ENCODE assay signal across 8 cellular contexts in genomic region chr18:74495581-74496507, GRCh38. TPM values are rescaled to one million over a fixed set of nuclear protein-coding genes. Genes with fewer than 3 reads are reported as not detected.
DNase-seq lines count a peak whose midpoint lies in the region; ATAC-seq and TF ChIP-seq lines count a peak whose summit lies in the region.

Gene CNDP2, plus strand, starts transcription at chr18:74496363. Its CDS starts 3,611 bp downstream, at chr18:74499974.

- H3K4me3 Mint-ChIP-seq in T-helper 17 cell = peak within 1 kb of the TSS; percentile 95
- peak within 1 kb of the TSS; percentile 86 for H3K4me3 Mint-ChIP-seq in progenitor cell of endocrine pancreas (ENCODE audit: low read depth)

- intact Hi-C loops in left cardiac atrium (cut with DNase I) = loop anchor here (1.0 to 10.0 kb wide), 3 partner anchors 49 to 144 kb away; no protein-coding TSS in a partner anchor

- H3K27ac Mint-ChIP-seq in T-helper 17 cell (peak within 1 kb of the TSS; percentile 97), progenitor cell of endocrine pancreas (peak within 1 kb of the TSS; percentile 97)

- no peaks in the 10 kb centered on the region for H3K27me3 Mint-ChIP-seq in T-helper 17 cell
- no peaks in the 10 kb centered on the region for H3K27me3 Mint-ChIP-seq in progenitor cell of endocrine pancreas

- H3K36me3 Mint-ChIP-seq in T-helper 17 cell (ENCODE audit: low read depth) (peaks cover 3% of the 10 kb centered on the region), progenitor cell of endocrine pancreas (ENCODE audit: insufficient read depth) (peaks cover 5% of the 10 kb centered on the region)

- TF ChIP-seq POLR2A in GM15510 (IDR thresholded peaks at IDR 0.05; ENCODE audit: borderline replicate concordance, extremely low read depth, insufficient read length) = peak; percentile 84

- DNase-seq in NCI-H1694 treated with DMSO at 0.1 percent for 48 hours (lab: John Stamatoyannopoulos, UW) = peak; percentile 88
- DNase-seq in T-helper 17 cell = peak; percentile 93 to 99 (median 99)
- peak; percentile 89 to 100 (median 99) for DNase-seq in amygdala (lab: John Stamatoyannopoulos, UW)
- DNase-seq in left cardiac atrium = peak; percentile 100
- peak; percentile 100 for DNase-seq in progenitor cell of endocrine pancreas (ENCODE audit: low spot score, unreplicated experiment)
- DNase-seq in ureter (ENCODE audit: low spot score) = peak; percentile 100

- TF ChIP-seq CTCF in progenitor cell of endocrine pancreas (IDR thresholded peaks at IDR 0.05; ENCODE audit: unreplicated experiment) = no peak

- H3K9me3 ChIP-seq in T-helper 17 cell (ENCODE audit: control insufficient read depth, low read length, poor library complexity, severe bottlenecking) = no peaks in the 10 kb centered on the region

- H3K4me1 Mint-ChIP-seq in T-helper 17 cell (peaks cover 32% of the 10 kb centered on the region), progenitor cell of endocrine pancreas (ENCODE audit: low read depth) (peaks cover 24% of the 10 kb centered on the region)

- H3K9me3 Mint-ChIP-seq in progenitor cell of endocrine pancreas (ENCODE audit: low read depth) = no peaks in the 10 kb centered on the region

- ATAC-seq in HG02885 (IDR thresholded peaks at IDR 0.05; ENCODE audit: poor library complexity, unreplicated experiment) (peak; percentile 73), T-helper 17 cell (peak; percentile 75), left cardiac atrium (peak; percentile 97 to 98)

RNA-seq across cellular contexts. Expression of gene CNDP2, which starts in this region (rescaled TPM):
- total RNA-seq in T-helper 17 cell = 100 to 1,000 TPM in 1 of 2 donors, 10 to 100 TPM in 1; 99.6 to 105 TPM
- 10 to 100 TPM; 71.1 to 79.4 TPM for total RNA-seq in left cardiac atrium
- total RNA-seq in progenitor cell of endocrine pancreas = 176 and 182 TPM in 2 replicates
- total RNA-seq in ureter = 344 TPM

Comparison
In these comparisons a context has a peak if more than half of its experiments do, and no peak if none do; other contexts are left out.
1. Peak in every context shown above with its lines: DNase-seq and ATAC-seq.